ENCODE assay signal across 26 cellular contexts in genomic region chr6:45076217-45076616, GRCh38.
DNase-seq lines count a peak whose midpoint lies in the region; ATAC-seq and TF ChIP-seq lines count a peak whose summit lies in the region.
"Had no signal": no experiment of that assay in that cellular context is flagged by ENCODE, and none has a peak within 500 bp of the region (broad histone marks: within the 10 kb centered on the region; RNA-seq: fewer than 3 reads in every experiment).

No MANE protein-coding gene starts in this region.

- in situ Hi-C loops in GM23248 (cut with MboI) = no loop called here
- in situ Hi-C loops in astrocyte of the spinal cord (cut with HindIII; ENCODE audit: low sequenced_read_pairs) = no loop called here

- peak overlapping the region; percentile 60 for H3K4me2 ChIP-seq in GM23248 (ENCODE audit: unreplicated experiment)
- peak overlapping the region; percentile 63 for H3K4me2 ChIP-seq in smooth muscle cell
- H3K4me2 ChIP-seq: PC-9 had no signal

- H3K4me1 ChIP-seq in GM23248 (ENCODE audit: insufficient read depth) (peaks cover 52% of the 10 kb centered on the region), smooth muscle cell (ENCODE audit: low read depth) (no peaks in the 10 kb centered on the region)
- H3K4me1 ChIP-seq: BE2C, Caco-2, psoas muscle, tibial nerve had no signal

- H3K9ac ChIP-seq in GM23248 (peak overlapping the region; percentile 64), smooth muscle cell (ENCODE audit: low read depth) (no peak overlapping the region)

- H3K79me2 ChIP-seq in GM23248 (ENCODE audit: insufficient read depth) (no peaks in the 10 kb centered on the region), smooth muscle cell (ENCODE audit: low read depth) (no peaks in the 10 kb centered on the region)

- H3K4me3 ChIP-seq in GM23248 = peak overlapping the region; percentile 21; the same call in 1 of the 2 replicates
- H3K4me3 ChIP-seq in astrocyte of the spinal cord (ENCODE audit: low read depth, low read length) = no peak overlapping the region
- no peak overlapping the region for H3K4me3 ChIP-seq in fibroblast of villous mesenchyme (ENCODE audit: low read depth, low read length)
- no peak overlapping the region for H3K4me3 ChIP-seq in smooth muscle cell
- H3K4me3 ChIP-seq: PC-9, psoas muscle, tibial nerve had no signal

- H3K36me3 ChIP-seq in GM23248 (ENCODE audit: low read depth) (no peaks in the 10 kb centered on the region), smooth muscle cell (ENCODE audit: low read depth) (peaks cover 5% of the 10 kb centered on the region)
- H3K36me3 ChIP-seq: BE2C, tibial nerve had no signal

- peaks cover 22% of the 10 kb centered on the region for H3F3A ChIP-seq in GM23248 (ENCODE audit: insufficient read depth)
- H3F3A ChIP-seq in smooth muscle cell (ENCODE audit: low read depth) = peaks cover 4% of the 10 kb centered on the region

- TF ChIP-seq CTCF in astrocyte of the spinal cord (IDR thresholded peaks at IDR 0.05; ENCODE audit: low read depth, low read length) = no peak
- TF ChIP-seq CTCF in fibroblast of villous mesenchyme (IDR thresholded peaks at IDR 0.05; ENCODE audit: insufficient read depth, low read depth, low read length) = no peak
- no peak for TF ChIP-seq CTCF in smooth muscle cell (IDR thresholded peaks at IDR 0.05; ENCODE audit: borderline replicate concordance, insufficient read depth, poor library complexity, severe bottlenecking)
- TF ChIP-seq CTCF in Calu3 (IDR thresholded peaks at IDR 0.05; ENCODE audit: unreplicated experiment) = no peak

- H3K4me1 Mint-ChIP-seq in Calu3 (ENCODE audit: low read depth, unreplicated experiment) = no peaks in the 10 kb centered on the region
- H3K4me1 Mint-ChIP-seq: nephron progenitor cell had no signal

- H3K9me3 ChIP-seq in GM23248 (ENCODE audit: low read depth) (no peaks in the 10 kb centered on the region), smooth muscle cell (replicated peaks; ENCODE audit: low read depth) (no peaks in the 10 kb centered on the region)
- H3K9me3 ChIP-seq: BE2C, Caco-2, psoas muscle had no signal

- H3K27ac ChIP-seq in GM23248 (peak overlapping the region; percentile 87), smooth muscle cell (ENCODE audit: low read depth) (peak overlapping the region; percentile 91)
- H3K27ac ChIP-seq: PC-9, psoas muscle, tibial nerve, VCaP had no signal

- intact Hi-C loops in Calu3 (cut with micrococcal nuclease; ENCODE audit: unreplicated experiment) = no loop called here

- H2AFZ ChIP-seq in GM23248 (peak overlapping the region; percentile 0; the same call in 1 of the 2 replicates), smooth muscle cell (ENCODE audit: low read depth) (no peak overlapping the region)
- H2AFZ ChIP-seq: PC-9 had no signal

- no TSS peak for BruUV-seq in Calu3 (replicated peaks; lab: Mats Ljungman, UMichigan)

- DNase-seq in GM23248 (peak; percentile 57), astrocyte of the spinal cord (ENCODE audit: low read depth, low spot score) (peak; percentile 61), fibroblast of villous mesenchyme (ENCODE audit: low read depth) (peak; percentile 46), smooth muscle cell (lab: John Stamatoyannopoulos, UW; ENCODE audit: unreplicated experiment) (no peak), Calu3 (no peak), left lobe of liver (ENCODE audit: low spot score) (no peak)
- DNase-seq: activated CD4-positive, alpha-beta T cell treated with anti-CD3 and anti-CD28 coated beads, Interleukin-2, amount 50 U/mL, for 48 hours; activated effector memory CD4-positive, alpha-beta T cell treated with Interleukin-2 at 50 U/mL for 16 hours; activated naive CD8-positive, alpha-beta T cell treated with anti-CD3 and anti-CD28 coated beads, Interleukin-2, amount 50 U/mL, for 24 hours; BE2C; Caco-2; KG1; left ventricle myocardium superior; MV-4-11; NCI-H1694 treated with DMSO at 0.1 percent for 48 hours; NCI-H345; nephron progenitor cell; PC-9; psoas muscle; small intestine; stimulated activated CD4-positive, alpha-beta T cell treated with anti-CD3 and anti-CD28 coated beads, Interleukin-4, amount 100 ng/mL, for 24 hours; T-helper 2 cell had no signal

- no peak overlapping the region for H3K27ac Mint-ChIP-seq in Calu3 (ENCODE audit: unreplicated experiment)
- H3K27ac Mint-ChIP-seq: activated naive CD8-positive, alpha-beta T cell treated with anti-CD3 and anti-CD28 coated beads, Interleukin-2, amount 50 U/mL, for 24 hours; nephron progenitor cell had no signal

- ATAC-seq in GM21390 (IDR thresholded peaks at IDR 0.05; ENCODE audit: unreplicated experiment) (no peak), left lobe of liver (no peak)
- ATAC-seq: activated naive CD8-positive, alpha-beta T cell treated with anti-CD3 and anti-CD28 coated beads, Interleukin-2, amount 50 U/mL, for 24 hours; left ventricle myocardium superior; psoas muscle had no signal

- WGBS in GM23248 (ENCODE audit: low coverage in 1 of 2, low lambda C conversion rate in 2 of 2, missing lambda C conversion rate in 2 of 2), 2 experiments = 0% methylated on average over 1 of the region's 1 CpG
- 95% methylated on average over 1 of the region's 1 CpG for WGBS in smooth muscle cell (ENCODE audit: low lambda C conversion rate)

- no peaks in the 10 kb centered on the region for H3K27me3 ChIP-seq in GM23248 (replicated peaks; ENCODE audit: insufficient read depth)
- no peaks in the 10 kb centered on the region for H3K27me3 ChIP-seq in smooth muscle cell (ENCODE audit: low read depth)
- H3K27me3 ChIP-seq: BE2C, tibial nerve had no signal

- no peaks in the 10 kb centered on the region for H3K36me3 Mint-ChIP-seq in Calu3 (ENCODE audit: insufficient read depth, unreplicated experiment)

- no peaks in the 10 kb centered on the region for H3K9me2 ChIP-seq in GM23248 (ENCODE audit: insufficient read depth)

- H4K20me1 ChIP-seq in GM23248 (ENCODE audit: insufficient read depth) (no peaks in the 10 kb centered on the region), smooth muscle cell (ENCODE audit: low read depth) (no peaks in the 10 kb centered on the region)

- no peaks in the 10 kb centered on the region for H3K27me3 Mint-ChIP-seq in Calu3 (ENCODE audit: unreplicated experiment)
- H3K27me3 Mint-ChIP-seq: activated naive CD8-positive, alpha-beta T cell treated with anti-CD3 and anti-CD28 coated beads, Interleukin-2, amount 50 U/mL, for 24 hours; stimulated activated naive CD8-positive, alpha-beta T cell treated with anti-CD3 and anti-CD28 coated beads, Interleukin-15, Interleukin-2, amounts not matched to agents 100 ng/mL and 50 ng/mL, for 24 hours had no signal

- CTCF ChIA-PET in Calu3 (lab: Charles Lee) = no interaction called here

- H3K4me3 Mint-ChIP-seq in Calu3 (ENCODE audit: low read depth, unreplicated experiment) = no peak overlapping the region
- H3K4me3 Mint-ChIP-seq: activated naive CD8-positive, alpha-beta T cell treated with anti-CD3 and anti-CD28 coated beads, Interleukin-2, amount 50 U/mL, for 24 hours; nephron progenitor cell; stimulated activated naive CD8-positive, alpha-beta T cell treated with anti-CD3 and anti-CD28 coated beads, Interleukin-15, Interleukin-2, amounts not matched to agents 100 ng/mL and 50 ng/mL, for 24 hours had no signal

- H3K9me3 Mint-ChIP-seq in Calu3 (ENCODE audit: low read depth, unreplicated experiment) = peaks cover 5% of the 10 kb centered on the region

Comparison
In these comparisons a context has a peak if more than half of its experiments do, and no peak if none do; other contexts are left out.
1. DNase-seq: peak in GM23248 (single experiment), astrocyte of the spinal cord (single experiment) and fibroblast of villous mesenchyme (single experiment); none in smooth muscle cell (single experiment), Calu3 (single experiment) and left lobe of liver (single experiment).